In the genomic region with DNA sequence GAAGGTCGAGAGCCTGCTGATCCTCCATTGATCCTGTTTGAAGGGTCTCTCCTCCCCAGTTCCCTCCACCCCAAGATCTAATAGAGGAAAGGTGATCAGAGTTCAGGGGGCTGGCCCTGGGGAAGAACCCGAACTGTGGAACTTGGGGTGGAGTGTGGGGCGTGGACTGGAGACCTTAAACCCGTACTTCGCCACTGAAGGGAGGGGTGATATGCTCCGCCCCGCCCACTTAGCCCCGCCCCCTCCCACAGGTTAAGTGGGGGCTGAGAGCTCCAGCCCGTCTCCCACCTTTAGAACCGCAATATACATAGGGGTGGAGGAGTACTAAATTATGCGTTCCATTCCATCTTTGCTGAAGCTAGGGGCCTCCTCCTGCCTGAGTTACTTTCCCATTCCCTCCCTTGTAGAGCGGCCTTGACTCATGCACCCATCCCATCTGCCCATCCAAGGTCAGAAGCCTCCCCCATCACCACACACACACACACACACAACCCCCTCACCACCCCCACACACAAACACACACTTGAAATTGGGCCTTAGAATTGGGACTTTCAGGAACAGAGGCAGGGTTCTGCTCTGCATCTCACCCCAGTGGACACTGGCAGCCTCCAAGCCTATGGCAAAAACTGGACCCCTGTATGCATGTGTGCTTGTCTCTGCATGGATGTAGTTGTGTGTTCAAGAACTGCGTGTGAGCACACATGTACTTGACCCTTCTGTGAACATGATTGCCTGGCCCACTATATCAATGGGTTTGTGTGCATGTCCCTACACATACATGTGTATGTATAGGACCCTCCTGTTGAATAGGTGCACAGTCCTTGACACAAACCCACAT, we compare ENCODE assay signal across 8 cellular contexts. TPM values are rescaled to one million over a fixed set of nuclear protein-coding genes. Genes with fewer than 3 reads are reported as not detected.
DNase-seq lines count a peak whose midpoint lies in the region; ATAC-seq and TF ChIP-seq lines count a peak whose summit lies in the region.

No MANE protein-coding gene starts in this region.

- peaks cover 15% of the 10 kb centered on the region for H3K27me3 Mint-ChIP-seq in GM23338 (ENCODE audit: insufficient read depth, low read depth, poor library complexity)

- H3K27ac Mint-ChIP-seq in GM23338: no peak overlapping the region

- peak overlapping the region; percentile 92 for H3K4me3 ChIP-seq in GM23338
- H3K4me3 ChIP-seq in WERI-Rb-1 (ENCODE audit: low read depth, low read length): peak overlapping the region; percentile 81
- H3K4me3 ChIP-seq in neural cell (ENCODE audit: low read length): peak overlapping the region; percentile 73

- H4K20me1 ChIP-seq in GM23338 (replicated peaks; ENCODE audit: insufficient read depth): no peaks in the 10 kb centered on the region
- H4K20me1 ChIP-seq in neural cell (ENCODE audit: insufficient read depth): no peaks in the 10 kb centered on the region

- H3K27ac ChIP-seq in GM23338 (ENCODE audit: low read depth) (no peak overlapping the region), WERI-Rb-1 (peak overlapping the region; percentile 50; the same call in 1 of the 2 replicates), neural cell (ENCODE audit: low read length) (no peak overlapping the region)

- no peak for TF ChIP-seq RAD21 in neural cell (conservative IDR thresholded peaks at IDR 0.05)

- no peaks in the 10 kb centered on the region for H3K79me2 ChIP-seq in GM23338 (replicated peaks; ENCODE audit: insufficient read depth)
- no peaks in the 10 kb centered on the region for H3K79me2 ChIP-seq in neural cell (replicated peaks; ENCODE audit: insufficient read depth, low read length)

- H3K27me3 ChIP-seq in GM23338 (ENCODE audit: insufficient read depth) (no peaks in the 10 kb centered on the region), WERI-Rb-1 (ENCODE audit: insufficient read depth, low read depth, severe bottlenecking) (no peaks in the 10 kb centered on the region), neural cell (ENCODE audit: insufficient read depth, low read depth, low read length) (no peaks in the 10 kb centered on the region)

- 0 out of 3 replicates have a peak, but pooled peaks cover 3% of the 10 kb centered on the region for H3K36me3 Mint-ChIP-seq in GM23338 (ENCODE audit: low read depth)

- peak; percentile 38 for ATAC-seq in GM23338
- no peak for ATAC-seq in HG02885 (IDR thresholded peaks at IDR 0.05; ENCODE audit: poor library complexity, unreplicated experiment)
- ATAC-seq in HG03460 (IDR thresholded peaks at IDR 0.05; ENCODE audit: unreplicated experiment): no peak

- H3K4me2 ChIP-seq in GM23338 (peak overlapping the region; percentile 96), neural cell (ENCODE audit: low read length) (no peak overlapping the region)

- H3K9ac ChIP-seq in neural cell (ENCODE audit: low read length): peak overlapping the region; percentile 69

- peak; percentile 52 for DNase-seq in GM23338 (ENCODE audit: low spot score)
- peak; percentile 57 for DNase-seq in WERI-Rb-1
- DNase-seq in erythroblast (lab: John Stamatoyannopoulos, UW): peak; percentile 24 to 39
- no peak for DNase-seq in NCI-H446 treated with DMSO at 0.1 percent for 48 hours (lab: John Stamatoyannopoulos, UW)
- DNase-seq in NCI-H524 treated with DMSO at 0.1 percent for 48 hours (lab: John Stamatoyannopoulos, UW): no peak

- peaks cover 26% of the 10 kb centered on the region for H3K4me1 ChIP-seq in GM23338 (ENCODE audit: insufficient read depth)

- H3K36me3 ChIP-seq in GM23338 (ENCODE audit: insufficient read depth): no peaks in the 10 kb centered on the region
- H3K36me3 ChIP-seq in WERI-Rb-1: peaks cover 5% of the 10 kb centered on the region
- H3K36me3 ChIP-seq in neural cell (ENCODE audit: insufficient read depth, low read length): no peaks in the 10 kb centered on the region

- H3K9me2 ChIP-seq in GM23338 (ENCODE audit: insufficient read depth) (no peaks in the 10 kb centered on the region), neural cell (ENCODE audit: insufficient read depth, low read length) (no peaks in the 10 kb centered on the region)

- peak overlapping the region; percentile 96 for H2AFZ ChIP-seq in GM23338
- no peak overlapping the region for H2AFZ ChIP-seq in neural cell (ENCODE audit: low read depth, low read length)

- H3F3A ChIP-seq in GM23338 (replicated peaks; ENCODE audit: low read depth) (peaks cover 5% of the 10 kb centered on the region; the same call in 1 of the 2 replicates), neural cell (ENCODE audit: insufficient read depth, low read length, poor library complexity, severe bottlenecking) (no peaks in the 10 kb centered on the region)

- H3K9me3 ChIP-seq in WERI-Rb-1 (ENCODE audit: severe bottlenecking) (no peaks in the 10 kb centered on the region), neural cell (ENCODE audit: low read length) (no peaks in the 10 kb centered on the region)

- TF ChIP-seq EP300 in neural cell (conservative IDR thresholded peaks at IDR 0.05; ENCODE audit: poor library complexity, severe bottlenecking): no peak

- TF ChIP-seq CTCF in GM23338 (conservative IDR thresholded peaks at IDR 0.05; ENCODE audit: low read depth in 2 of 2): no peak
- no peak for TF ChIP-seq CTCF in WERI-Rb-1 (IDR thresholded peaks at IDR 0.05; ENCODE audit: low read depth, low read length)
- TF ChIP-seq CTCF in neural cell (IDR thresholded peaks at IDR 0.05; ENCODE audit: poor library complexity, severe bottlenecking): no peak

- H3K9me3 Mint-ChIP-seq in GM23338: no peaks in the 10 kb centered on the region

- H3K4me3 Mint-ChIP-seq in GM23338: peak overlapping the region; percentile 77

- H3K4me1 Mint-ChIP-seq in GM23338: peaks cover 32% of the 10 kb centered on the region

- TF ChIP-seq POLR2A in erythroblast (IDR thresholded peaks at IDR 0.05; ENCODE audit: low read length): no peak

TF ChIP-seq in GM23338, 12 proteins besides CTCF, POLR2A, EP300 and RAD21 (continues in another document):
- no peak for TF ChIP-seq EZH2phosphoT487 (IDR thresholded peaks at IDR 0.05; ENCODE audit: unreplicated experiment)

TF ChIP-seq in neural cell, 6 proteins besides CTCF, POLR2A, EP300 and RAD21:
- TF ChIP-seq, protein P1, sequence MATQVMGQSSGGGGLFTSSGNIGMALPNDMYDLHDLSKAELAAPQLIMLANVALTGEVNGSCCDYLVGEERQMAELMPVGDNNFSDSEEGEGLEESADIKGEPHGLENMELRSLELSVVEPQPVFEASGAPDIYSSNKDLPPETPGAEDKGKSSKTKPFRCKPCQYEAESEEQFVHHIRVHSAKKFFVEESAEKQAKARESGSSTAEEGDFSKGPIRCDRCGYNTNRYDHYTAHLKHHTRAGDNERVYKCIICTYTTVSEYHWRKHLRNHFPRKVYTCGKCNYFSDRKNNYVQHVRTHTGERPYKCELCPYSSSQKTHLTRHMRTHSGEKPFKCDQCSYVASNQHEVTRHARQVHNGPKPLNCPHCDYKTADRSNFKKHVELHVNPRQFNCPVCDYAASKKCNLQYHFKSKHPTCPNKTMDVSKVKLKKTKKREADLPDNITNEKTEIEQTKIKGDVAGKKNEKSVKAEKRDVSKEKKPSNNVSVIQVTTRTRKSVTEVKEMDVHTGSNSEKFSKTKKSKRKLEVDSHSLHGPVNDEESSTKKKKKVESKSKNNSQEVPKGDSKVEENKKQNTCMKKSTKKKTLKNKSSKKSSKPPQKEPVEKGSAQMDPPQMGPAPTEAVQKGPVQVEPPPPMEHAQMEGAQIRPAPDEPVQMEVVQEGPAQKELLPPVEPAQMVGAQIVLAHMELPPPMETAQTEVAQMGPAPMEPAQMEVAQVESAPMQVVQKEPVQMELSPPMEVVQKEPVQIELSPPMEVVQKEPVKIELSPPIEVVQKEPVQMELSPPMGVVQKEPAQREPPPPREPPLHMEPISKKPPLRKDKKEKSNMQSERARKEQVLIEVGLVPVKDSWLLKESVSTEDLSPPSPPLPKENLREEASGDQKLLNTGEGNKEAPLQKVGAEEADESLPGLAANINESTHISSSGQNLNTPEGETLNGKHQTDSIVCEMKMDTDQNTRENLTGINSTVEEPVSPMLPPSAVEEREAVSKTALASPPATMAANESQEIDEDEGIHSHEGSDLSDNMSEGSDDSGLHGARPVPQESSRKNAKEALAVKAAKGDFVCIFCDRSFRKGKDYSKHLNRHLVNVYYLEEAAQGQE (IDR thresholded peaks at IDR 0.05; ENCODE audit: borderline replicate concordance): no peak
- no peak for TF ChIP-seq POLR2AphosphoS5 (IDR thresholded peaks at IDR 0.05)
- TF ChIP-seq TAF1 (IDR thresholded peaks at IDR 0.05; ENCODE audit: low read depth): no peak
- TF ChIP-seq SMC3 (conservative IDR thresholded peaks at IDR 0.05; ENCODE audit: poor library complexity): no peak
- TF ChIP-seq MXI1 (conservative IDR thresholded peaks at IDR 0.05; ENCODE audit: poor library complexity, severe bottlenecking): no peak
- no peak for TF ChIP-seq EZH2 (IDR thresholded peaks at IDR 0.05; ENCODE audit: borderline replicate concordance, insufficient read depth, low read length, poor library complexity, severe bottlenecking)

RNA-seq across cellular contexts. Expression of gene SEMA4G, which starts 1.0 kb away (rescaled TPM):
- total RNA-seq in GM23338 (2014; rRNA removed; shearing (Covaris generic)): 7.3 and 8.5 TPM in 2 replicates
- polyA plus RNA-seq in GM23338 (2016; fragmentation: Nextera tagmentation; extraction: Ambion mirVana) (5.3 and 6.3 TPM in 2 replicates), neural cell (1.7 TPM in 2 replicates)
- polyA minus RNA-seq in neural cell: 2.4 and 3.2 TPM in 2 replicates

RNA-seq across cellular contexts. Expression of gene MRPL43, which starts 17.0 kb away (rescaled TPM):
- 60.4 and 76.9 TPM in 2 replicates for total RNA-seq in GM23338 (2014; rRNA removed; shearing (Covaris generic))
- polyA plus RNA-seq in GM23338 (2016; fragmentation: Nextera tagmentation; extraction: Ambion mirVana): 124 and 126 TPM in 2 replicates
- 121 and 122 TPM in 2 replicates for polyA plus RNA-seq in neural cell
- polyA minus RNA-seq in neural cell: 44.9 and 47.7 TPM in 2 replicates

RNA-seq across cellular contexts. Expression of gene TWNK, which starts 17.0 kb away (rescaled TPM):
- total RNA-seq in GM23338 (2014; rRNA removed; shearing (Covaris generic)): 24.5 and 29.4 TPM in 2 replicates
- 11.4 and 12.2 TPM in 2 replicates for polyA plus RNA-seq in GM23338 (2016; fragmentation: Nextera tagmentation; extraction: Ambion mirVana)
- 4.2 and 4.8 TPM in 2 replicates for polyA plus RNA-seq in neural cell
- 5.6 TPM in 2 replicates for polyA minus RNA-seq in neural cell

RNA-seq across cellular contexts. Expression of gene LZTS2, which starts 29.3 kb away (rescaled TPM):
- total RNA-seq in GM23338 (2014; rRNA removed; shearing (Covaris generic)): 62.8 and 88.3 TPM in 2 replicates
- polyA plus RNA-seq in GM23338 (2016; fragmentation: Nextera tagmentation; extraction: Ambion mirVana): 27.6 and 28.8 TPM in 2 replicates
- polyA plus RNA-seq in neural cell: 40.1 and 58.4 TPM in 2 replicates
- 27.4 and 31.2 TPM in 2 replicates for polyA minus RNA-seq in neural cell

RNA-seq across cellular contexts. Expression of gene SLF2, which starts 57.5 kb away (rescaled TPM):
- 12.1 and 22.1 TPM in 2 replicates for total RNA-seq in GM23338 (2014; rRNA removed; shearing (Covaris generic))
- polyA plus RNA-seq in GM23338 (2016; fragmentation: Nextera tagmentation; extraction: Ambion mirVana) (11.3 and 13.6 TPM in 2 replicates), neural cell (40.4 and 43.0 TPM in 2 replicates)
- 89.6 and 99.9 TPM in 2 replicates for polyA minus RNA-seq in neural cell

Comparison
In these comparisons a context has a peak if more than half of its experiments do, and no peak if none do; other contexts are left out.
1. DNase-seq: peak in GM23338 (single experiment), WERI-Rb-1 (single experiment) and erythroblast (2 of 2); none in NCI-H446 treated with DMSO at 0.1 percent for 48 hours (single experiment) and NCI-H524 treated with DMSO at 0.1 percent for 48 hours (single experiment).
2. Peak in every context shown above with its lines, with median percentiles within 50 percentile points of each other: H3K4me3 ChIP-seq.